In the genomic region with DNA sequence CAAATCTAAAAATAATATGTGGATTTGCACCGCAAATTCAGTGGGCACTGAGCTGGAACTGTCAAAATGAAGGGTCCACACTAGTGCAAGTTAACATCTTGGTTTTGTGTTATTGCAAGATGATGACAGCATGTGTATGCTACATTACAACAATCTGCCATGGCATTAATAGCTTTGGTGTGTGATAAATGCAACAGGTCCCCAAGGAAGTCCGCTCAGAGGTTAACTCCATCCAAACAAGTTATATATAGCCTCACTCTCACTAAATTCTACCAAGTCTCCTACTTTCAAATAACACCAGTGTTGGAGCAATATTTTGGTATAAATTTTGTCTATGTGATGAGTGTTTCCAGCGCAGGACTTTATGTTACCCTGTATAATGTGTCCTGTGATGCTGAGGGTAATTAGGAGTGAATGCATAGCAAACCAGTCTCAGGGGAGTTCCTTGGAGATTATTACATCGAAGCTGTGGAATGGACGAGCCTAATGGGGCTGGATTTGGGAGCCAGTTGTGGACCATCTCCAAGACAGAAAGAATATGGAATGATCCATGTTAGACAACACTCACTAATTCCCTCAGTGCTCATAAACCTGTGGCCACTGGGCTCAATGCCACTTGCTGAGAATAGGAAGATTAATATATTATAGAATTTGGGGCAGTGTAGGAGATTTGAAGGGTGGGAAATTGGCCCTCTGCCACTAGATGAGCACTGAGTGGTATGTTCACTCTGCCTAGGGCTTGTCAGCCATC, we compare ENCODE assay signal across 15 cellular contexts.
"Had no signal": no experiment of that assay in that cellular context is flagged by ENCODE, and none has a peak within 500 bp of the region (broad histone marks: within the 10 kb centered on the region; RNA-seq: fewer than 3 reads in every experiment).

No MANE protein-coding gene starts in this region.

- H3K4me1 ChIP-seq: foreskin keratinocyte, testis had no signal

- H3K4me3 Mint-ChIP-seq: naive thymus-derived CD4-positive, alpha-beta T cell; neural crest cell; stimulated activated naive B cell treated with anti-CD40 and anti-IgM and Interleukin-4, amounts not matched to agents 10 μg/mL and 1 μg/mL and 100 μg/mL, for 72 hours; stimulated activated naive CD8-positive, alpha-beta T cell treated with anti-CD3 and anti-CD28 coated beads, Interleukin-15, amount 100 ng/mL, for 72 hours had no signal

- H3K4me1 Mint-ChIP-seq: naive thymus-derived CD4-positive, alpha-beta T cell; stimulated activated naive B cell treated with anti-CD40 and anti-IgM and Interleukin-4, amounts not matched to agents 10 μg/mL and 1 μg/mL and 100 μg/mL, for 72 hours; stimulated activated naive CD8-positive, alpha-beta T cell treated with anti-CD3 and anti-CD28 coated beads, Interleukin-15, amount 100 ng/mL, for 72 hours had no signal

- H3K9me3 ChIP-seq: testis, tibial nerve had no signal

- H3K36me3 ChIP-seq: tibial nerve had no signal

- H3K27me3 ChIP-seq: foreskin keratinocyte, testis, tibial nerve had no signal

- H3K4me3 ChIP-seq: skin epidermis, testis, tibial nerve had no signal

- H3K27ac Mint-ChIP-seq: naive thymus-derived CD4-positive, alpha-beta T cell; stimulated activated naive B cell treated with anti-CD40 and anti-IgM and Interleukin-4, amounts not matched to agents 10 μg/mL and 1 μg/mL and 100 μg/mL, for 72 hours; stimulated activated naive CD8-positive, alpha-beta T cell treated with anti-CD3 and anti-CD28 coated beads, Interleukin-15, amount 100 ng/mL, for 72 hours had no signal

- DNase-seq: dermis blood vessel endothelial cell; foreskin keratinocyte; left colon; left ventricle myocardium superior; mesendoderm; naive thymus-derived CD4-positive, alpha-beta T cell; posterior cingulate gyrus; stimulated activated CD4-positive, alpha-beta T cell treated with anti-CD3 and anti-CD28 coated beads, Interleukin-2, amount 100 ng/mL, for 24 hours; stimulated activated CD4-positive, alpha-beta T cell treated with anti-CD3 and anti-CD28 coated beads, Interleukin-4, amount 100 ng/mL, for 4 hours; stimulated activated naive B cell treated with anti-CD40 and anti-IgM and Interleukin-4, amounts not matched to agents 10 μg/mL and 1 μg/mL and 100 μg/mL, for 72 hours; stimulated activated naive CD8-positive, alpha-beta T cell treated with anti-CD3 and anti-CD28 coated beads, Interleukin-15, amount 100 ng/mL, for 72 hours; testis had no signal

- H3K36me3 Mint-ChIP-seq: naive thymus-derived CD4-positive, alpha-beta T cell; stimulated activated naive B cell treated with anti-CD40 and anti-IgM and Interleukin-4, amounts not matched to agents 10 μg/mL and 1 μg/mL and 100 μg/mL, for 72 hours had no signal

- H3K9me3 Mint-ChIP-seq: neural crest cell had no signal

- H3K27me3 Mint-ChIP-seq: stimulated activated naive B cell treated with anti-CD40 and anti-IgM and Interleukin-4, amounts not matched to agents 10 μg/mL and 1 μg/mL and 100 μg/mL, for 72 hours had no signal

- H3K27ac ChIP-seq: foreskin keratinocyte, skin epidermis, testis, tibial nerve had no signal
